10 cellular contexts compared by ENCODE assay signal in the genomic region with DNA sequence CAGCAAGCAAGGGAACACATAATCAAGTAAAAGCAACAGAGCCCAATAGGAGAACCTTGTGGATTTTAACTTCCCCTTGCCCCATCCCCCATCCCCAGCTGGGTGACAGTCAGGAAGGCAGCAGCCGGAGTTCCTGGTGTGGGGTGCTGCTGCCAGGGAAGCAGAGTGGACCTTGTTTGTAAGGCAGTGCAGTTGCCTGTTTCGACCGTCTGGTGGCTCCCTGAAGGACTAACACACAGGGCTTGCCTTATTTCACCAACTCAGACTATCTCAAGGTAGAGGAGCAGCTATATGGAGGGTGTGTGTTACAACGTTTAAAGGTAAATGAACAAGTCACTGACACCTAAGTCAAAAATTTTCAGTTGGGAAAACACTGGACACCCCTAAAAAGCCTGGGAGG. TPM values are rescaled to one million over a fixed set of nuclear protein-coding genes. Genes with fewer than 3 reads are reported as not detected.
DNase-seq lines count a peak whose midpoint lies in the region; ATAC-seq lines count a peak whose summit lies in the region.
"Had no signal": no experiment of that assay in that cellular context is flagged by ENCODE, and none has a peak within 500 bp of the region (broad histone marks: within the 10 kb centered on the region; RNA-seq: fewer than 3 reads in every experiment).

No MANE protein-coding gene starts in this region.

- peak overlapping the region; percentile 56 to 63 for H3K4me3 Mint-ChIP-seq in stimulated activated naive CD8-positive, alpha-beta T cell treated with anti-CD3 and anti-CD28 coated beads, Interleukin-15, amount 100 ng/mL, for 72 hours

- DNase-seq in activated naive CD4-positive, alpha-beta T cell treated with Interleukin-2 at 50 U/mL for 16 hours, result peak; percentile 5
- DNase-seq in activated naive CD4-positive, alpha-beta T cell treated with anti-CD3 and anti-CD28 coated beads, Interleukin-2, amount 50 U/mL, for 16 hours, result no peak
- DNase-seq in UCSD-AML1 (lab: John Stamatoyannopoulos, UW; ENCODE audit: unreplicated experiment) (peak; percentile 65), Right ventricle myocardium superior (peak; percentile 66), HCEC 1CT (no peak)
- DNase-seq in stimulated activated naive CD8-positive, alpha-beta T cell treated with anti-CD3 and anti-CD28 coated beads, Interleukin-15, amount 100 ng/mL, for 72 hours, result no peak

- peaks cover 39% of the 10 kb centered on the region for H3K4me1 Mint-ChIP-seq in stimulated activated naive CD8-positive, alpha-beta T cell treated with anti-CD3 and anti-CD28 coated beads, Interleukin-15, amount 100 ng/mL, for 72 hours

- peak overlapping the region in 1 of 2 donors; percentile 95 for H3K27ac Mint-ChIP-seq in stimulated activated naive CD8-positive, alpha-beta T cell treated with anti-CD3 and anti-CD28 coated beads, Interleukin-15, amount 100 ng/mL, for 72 hours

- intact Hi-C loops in Right ventricle myocardium superior (cut with DNase I), result no loop called here

- ATAC-seq in Right ventricle myocardium superior (ENCODE audit: poor library complexity), result peak; percentile 61
- ATAC-seq in stimulated activated naive CD8-positive, alpha-beta T cell treated with anti-CD3 and anti-CD28 coated beads, Interleukin-15, amount 100 ng/mL, for 72 hours, result peak; percentile 59
- no peak for ATAC-seq in HG03521 (IDR thresholded peaks at IDR 0.05; ENCODE audit: unreplicated experiment)
- ATAC-seq in HG02678 (IDR thresholded peaks at IDR 0.05; ENCODE audit: unreplicated experiment), result no peak

- H3K9me3 Mint-ChIP-seq in stimulated activated naive CD8-positive, alpha-beta T cell treated with anti-CD3 and anti-CD28 coated beads, Interleukin-15, amount 100 ng/mL, for 72 hours, result peaks cover 34 to 53% of the 10 kb centered on the region in 2 donors

- no peaks in the 10 kb centered on the region for H3K27me3 Mint-ChIP-seq in stimulated activated naive CD8-positive, alpha-beta T cell treated with anti-CD3 and anti-CD28 coated beads, Interleukin-15, amount 100 ng/mL, for 72 hours

RNA-seq across cellular contexts. Expression of gene KRTAP10-8, which starts 6.6 kb away (rescaled TPM):
- total RNA-seq in Right ventricle myocardium superior, result not detected
- total RNA-seq: esophagus mucosa, subcutaneous adipose tissue had no signal

RNA-seq across cellular contexts. Expression of gene KRTAP10-9, which starts 8.4 kb away (rescaled TPM):
- not detected for total RNA-seq in Right ventricle myocardium superior
- total RNA-seq: esophagus mucosa, subcutaneous adipose tissue had no signal

RNA-seq across cellular contexts. Expression of gene KRTAP10-7, which starts 18.1 kb away (rescaled TPM):
- total RNA-seq in Right ventricle myocardium superior, result not detected
- total RNA-seq: esophagus mucosa, subcutaneous adipose tissue had no signal

RNA-seq across cellular contexts. Expression of gene KRTAP10-10, which starts 18.7 kb away (rescaled TPM):
- total RNA-seq in Right ventricle myocardium superior, result not detected
- total RNA-seq: esophagus mucosa, subcutaneous adipose tissue had no signal

RNA-seq across cellular contexts. Expression of gene KRTAP10-6, which starts 26.2 kb away (rescaled TPM):
- not detected for total RNA-seq in Right ventricle myocardium superior
- total RNA-seq: esophagus mucosa, subcutaneous adipose tissue had no signal

Comparison
In these comparisons a context has a peak if more than half of its experiments do, and no peak if none do; other contexts are left out.
1. DNase-seq: peak in activated naive CD4-positive, alpha-beta T cell treated with Interleukin-2 at 50 U/mL for 16 hours (single experiment), UCSD-AML1 (single experiment) and Right ventricle myocardium superior (single experiment); none in activated naive CD4-positive, alpha-beta T cell treated with anti-CD3 and anti-CD28 coated beads, Interleukin-2, amount 50 U/mL, for 16 hours (single experiment), stimulated activated naive CD8-positive, alpha-beta T cell treated with anti-CD3 and anti-CD28 coated beads, Interleukin-15, amount 100 ng/mL, for 72 hours (0 of 2) and HCEC 1CT (single experiment).
2. ATAC-seq: peak in Right ventricle myocardium superior (single experiment) and stimulated activated naive CD8-positive, alpha-beta T cell treated with anti-CD3 and anti-CD28 coated beads, Interleukin-15, amount 100 ng/mL, for 72 hours (single experiment); none in HG03521 (single experiment) and HG02678 (single experiment).